11 cellular contexts compared by ENCODE assay signal in genomic region chr1:151072224-151072623, GRCh38. TPM values are rescaled to one million over a fixed set of nuclear protein-coding genes. Genes with fewer than 3 reads are reported as not detected.
DNase-seq lines count a peak whose midpoint lies in the region; ATAC-seq, FAIRE-seq and TF ChIP-seq lines count a peak whose summit lies in the region.
"Had no signal": no experiment of that assay in that cellular context is flagged by ENCODE, and none has a peak within 500 bp of the region (broad histone marks: within the 10 kb centered on the region; RNA-seq: fewer than 3 reads in every experiment).

No MANE protein-coding gene starts in this region.

- FAIRE-seq in pancreas (lab: Jason Lieb, UNC) = no peak
- FAIRE-seq: A549 had no signal

- DNase-seq in NCI-H1105 (lab: John Stamatoyannopoulos, UW) (peak; percentile 90), NCI-H1105 treated with DMSO at 0.1 percent for 48 hours (lab: John Stamatoyannopoulos, UW) (no peak), HFFc6 (no peak), neural crest cell (ENCODE audit: low read depth, low spot score) (no peak), NCI-H226 (no peak), pancreas (no peak), HUDEP-2 (lab: John Stamatoyannopoulos, UW; ENCODE audit: unreplicated experiment in 76 of 76) (no peak)
- no peak for DNase-seq in central memory CD8-positive, alpha-beta T cell (ENCODE audit: low spot score in 2 of 2)
- DNase-seq: kidney glomerular epithelial cell, NCI-H187 treated with DMSO at 0.1 percent for 48 hours had no signal

- peaks cover 4% of the 10 kb centered on the region for H3K36me3 Mint-ChIP-seq in HFFc6 (ENCODE audit: low read depth)
- peaks cover 28% of the 10 kb centered on the region for H3K36me3 Mint-ChIP-seq in central memory CD8-positive, alpha-beta T cell (ENCODE audit: insufficient read depth)
- H3K36me3 Mint-ChIP-seq in neural crest cell (ENCODE audit: low read depth) = peaks cover 12% of the 10 kb centered on the region

- H3K4me1 Mint-ChIP-seq in HFFc6 (ENCODE audit: low read depth) (peaks cover 12% of the 10 kb centered on the region), neural crest cell (peaks cover 23% of the 10 kb centered on the region)
- peaks cover 15% of the 10 kb centered on the region for H3K4me1 Mint-ChIP-seq in central memory CD8-positive, alpha-beta T cell

- ATAC-seq in central memory CD8-positive, alpha-beta T cell (replicated peaks; ENCODE audit: extremely low read depth, poor library complexity, severe bottlenecking) = no peak
- no peak for ATAC-seq in pancreas
- ATAC-seq: A549 had no signal

- H3K27ac ChIP-seq in pancreas = peak overlapping the region in 1 of 4 donors; percentile 99

- H3K4me1 ChIP-seq in pancreas = peaks cover 3 to 6% (median 5%) of the 10 kb centered on the region in 3 donors

- H3K4me3 ChIP-seq in pancreas = no peak overlapping the region

- H3K9me3 Mint-ChIP-seq in HFFc6 = no peaks in the 10 kb centered on the region
- H3K9me3 Mint-ChIP-seq in central memory CD8-positive, alpha-beta T cell = no peaks in the 10 kb centered on the region
- no peaks in the 10 kb centered on the region for H3K9me3 Mint-ChIP-seq in neural crest cell

- TF ChIP-seq CTCF in HFFc6 (IDR thresholded peaks at IDR 0.05) (peak; percentile 46; the same call in 1 of the 2 replicates), neural crest cell (conservative IDR thresholded peaks at IDR 0.05) (no peak), pancreas (IDR thresholded peaks at IDR 0.05) (no peak)

- H3K27ac Mint-ChIP-seq in HFFc6 (peak overlapping the region; percentile 100), neural crest cell (ENCODE audit: unreplicated experiment) (no peak overlapping the region)
- peak overlapping the region; percentile 97 for H3K27ac Mint-ChIP-seq in central memory CD8-positive, alpha-beta T cell (ENCODE audit: low read depth)

- intact Hi-C loops in pancreas (cut with DNase I) = no loop called here

- peak overlapping the region; percentile 97 for H3K4me3 Mint-ChIP-seq in HFFc6
- H3K4me3 Mint-ChIP-seq in central memory CD8-positive, alpha-beta T cell = peak overlapping the region; percentile 93
- H3K4me3 Mint-ChIP-seq in neural crest cell = peak overlapping the region; percentile 93

- peaks cover 3% of the 10 kb centered on the region for H3K27me3 Mint-ChIP-seq in HFFc6 (ENCODE audit: insufficient read depth)
- H3K27me3 Mint-ChIP-seq in central memory CD8-positive, alpha-beta T cell = no peaks in the 10 kb centered on the region
- peaks cover 3% of the 10 kb centered on the region for H3K27me3 Mint-ChIP-seq in neural crest cell (ENCODE audit: low read depth)

- WGBS in pancreas, 2 donors = 81 to 86% methylated on average over 13 of the region's 13 CpGs

- no peaks in the 10 kb centered on the region for H3K27me3 ChIP-seq in pancreas

- H3K36me3 ChIP-seq in pancreas = no peaks in the 10 kb centered on the region

- no peaks in the 10 kb centered on the region for H3K9me3 ChIP-seq in pancreas
- H3K9me3 ChIP-seq: A549 had no signal

RNA-seq across cellular contexts. Expression of gene GABPB2, which starts 1.7 kb away (rescaled TPM):
- 10 to 100 TPM; 10.6 to 12.2 (median 11.5) TPM for total RNA-seq in HFFc6 (2021; fragmentation: NEBNext Ultra II Directional; extraction: Animal tissue kit (Norgen Biotek cat#: 25700))
- 6.1 and 7.8 TPM in 2 replicates for total RNA-seq in neural crest cell
- 1 to 10 TPM; 3.7 to 8.7 (median 5.7) TPM for total RNA-seq in pancreas
- 1 to 10 TPM; 4.5 to 5.0 TPM for polyA plus RNA-seq in pancreas

RNA-seq across cellular contexts. Expression of gene MLLT11, which starts 12.0 kb away (rescaled TPM):
- total RNA-seq in HFFc6 (2021; fragmentation: NEBNext Ultra II Directional; extraction: Animal tissue kit (Norgen Biotek cat#: 25700)) = 10 to 100 TPM in 4 of 6 experiments, 1 to 10 TPM in 2; 9.3 to 11.7 (median 10.8) TPM
- total RNA-seq in neural crest cell (63.9 and 66.1 TPM in 2 replicates), pancreas (under 1 TPM; 0.19 to 0.86 (median 0.35) TPM)
- 1 to 10 TPM; 1.2 to 3.3 TPM for polyA plus RNA-seq in pancreas

RNA-seq across cellular contexts. Expression of gene CDC42SE1, which starts 12.8 kb away (rescaled TPM):
- total RNA-seq in HFFc6 (2021; fragmentation: NEBNext Ultra II Directional; extraction: Animal tissue kit (Norgen Biotek cat#: 25700)) = 10 to 100 TPM; 63.2 to 75.1 (median 68.3) TPM
- total RNA-seq in neural crest cell (111 and 115 TPM in 2 replicates), pancreas (10 to 100 TPM; 22.0 to 54.5 (median 27.0) TPM)
- 10 to 100 TPM; 32.0 to 40.9 TPM for polyA plus RNA-seq in pancreas

RNA-seq across cellular contexts. Expression of gene C1orf56, which starts 24.7 kb away (rescaled TPM):
- 1 to 10 TPM; 3.0 to 6.6 (median 4.6) TPM for total RNA-seq in HFFc6 (2021; fragmentation: NEBNext Ultra II Directional; extraction: Animal tissue kit (Norgen Biotek cat#: 25700))
- 6.3 and 8.0 TPM in 2 replicates for total RNA-seq in neural crest cell
- total RNA-seq in pancreas = 1 to 10 TPM; 2.6 to 4.1 (median 3.2) TPM
- 1 to 10 TPM; 3.0 to 4.8 TPM for polyA plus RNA-seq in pancreas

RNA-seq across cellular contexts. Expression of gene BNIPL, which starts 35.8 kb away (rescaled TPM):
- total RNA-seq in HFFc6 (2021; fragmentation: NEBNext Ultra II Directional; extraction: Animal tissue kit (Norgen Biotek cat#: 25700)) = under 1 TPM in 5 of 6 experiments, not detected in 1; 0.06 to 0.31 (median 0.12) TPM
- total RNA-seq in neural crest cell = 0.79 and 1.1 TPM in 2 replicates
- under 1 TPM; 0.12 to 0.40 (median 0.14) TPM for total RNA-seq in pancreas
- under 1 TPM; 0.31 to 0.34 TPM for polyA plus RNA-seq in pancreas

Comparison
In these comparisons a context has a peak if more than half of its experiments do, and no peak if none do; other contexts are left out.
1. RNA of gene MLLT11, which starts 12.0 kb away (total RNA-seq): 63.9 to 66.1 TPM in neural crest cell and 9.3 to 11.7 TPM in HFFc6; 0.19 to 0.86 TPM in pancreas; every median in the first group is over 4 times any median in the second.
2. Peak in every context shown above with its lines, with median percentiles within 50 percentile points of each other: H3K4me3 Mint-ChIP-seq.